In genomic region chr12:65631621-65632111, GRCh38 we compare ENCODE assay signal across 1 cellular context.
TF ChIP-seq lines count a peak whose summit lies in the region.

No MANE protein-coding gene starts in this region.

TF ChIP-seq in HepG2, 621 proteins besides CTCF, POLR2A, EP300 and RAD21 (continued from another document and continues in another):
- TF ChIP-seq RXRB (CRISPR knock-in tag; IDR thresholded peaks at IDR 0.05; ENCODE audit: borderline replicate concordance): peak; percentile 20; the same call in 1 of the 2 replicates
- no peak for TF ChIP-seq FOXP4 (CRISPR knock-in tag; IDR thresholded peaks at IDR 0.05)
- TF ChIP-seq ARID5B (CRISPR knock-in tag; IDR thresholded peaks at IDR 0.05): peak; percentile 79
- TF ChIP-seq BCL6 (CRISPR knock-in tag; IDR thresholded peaks at IDR 0.05): peak; percentile 14; the same call in 1 of the 2 replicates
- TF ChIP-seq LCORL (IDR thresholded peaks at IDR 0.05): peak; percentile 48; the same call in 1 of the 2 replicates
- TF ChIP-seq LCORL (CRISPR knock-in tag; IDR thresholded peaks at IDR 0.05): no peak
- no peak for TF ChIP-seq ZNF12 (CRISPR knock-in tag; IDR thresholded peaks at IDR 0.05)
- TF ChIP-seq PHF21A (CRISPR knock-in tag; IDR thresholded peaks at IDR 0.05): 0 out of 2 replicates have a peak, but pooled peaks have one; percentile 41
- TF ChIP-seq SIX1 (CRISPR knock-in tag; IDR thresholded peaks at IDR 0.05; ENCODE audit: borderline replicate concordance): peak; percentile 34; the same call in 1 of the 2 replicates
- TF ChIP-seq GZF1 (CRISPR knock-in tag; IDR thresholded peaks at IDR 0.05): no peak
- peak; percentile 52; the same call in 1 of the 2 replicates for TF ChIP-seq ZNF644 (CRISPR knock-in tag; IDR thresholded peaks at IDR 0.05; ENCODE audit: low read depth)
- TF ChIP-seq JUN (CRISPR knock-in tag; IDR thresholded peaks at IDR 0.05): peak; percentile 48; the same call in 1 of the 2 replicates
- no peak for TF ChIP-seq LRRFIP1 (CRISPR knock-in tag; conservative IDR thresholded peaks at IDR 0.05)
- no peak for TF ChIP-seq BCL3 (CRISPR knock-in tag; IDR thresholded peaks at IDR 0.05)
- peak; percentile 52; the same call in 1 of the 2 replicates for TF ChIP-seq GATAD2A (CRISPR knock-in tag; IDR thresholded peaks at IDR 0.05)
- peak; percentile 43; the same call in 1 of the 2 replicates for TF ChIP-seq ZGPAT (CRISPR knock-in tag; IDR thresholded peaks at IDR 0.05)
- peak in 1 of 2 experiments; percentile 36; a peak in 1 of 4 replicates for TF ChIP-seq ATF4 (CRISPR knock-in tag; IDR thresholded peaks at IDR 0.05)
- TF ChIP-seq RCOR2 (CRISPR knock-in tag; IDR thresholded peaks at IDR 0.05): 0 out of 2 replicates have a peak, but pooled peaks have one; percentile 38
- TF ChIP-seq FOXP1 (IDR thresholded peaks at IDR 0.05): no peak
- TF ChIP-seq FOXP1 (CRISPR knock-in tag; IDR thresholded peaks at IDR 0.05): peak; percentile 28; the same call in 1 of the 2 replicates
- peak; percentile 56 for TF ChIP-seq FOXA3 (CRISPR knock-in tag; IDR thresholded peaks at IDR 0.05)
- TF ChIP-seq FOXK1 (CRISPR knock-in tag; IDR thresholded peaks at IDR 0.05; ENCODE audit: borderline replicate concordance, low read depth): no peak
- no peak for TF ChIP-seq SOX13 (IDR thresholded peaks at IDR 0.05)
- peak in 1 of 2 experiments; percentile 35; a peak in 1 of 4 replicates for TF ChIP-seq SOX13 (CRISPR knock-in tag; conservative IDR thresholded peaks at IDR 0.05 in 1 of 2, IDR thresholded peaks at IDR 0.05 in 1 of 2)
- TF ChIP-seq FOSL2 (CRISPR knock-in tag; IDR thresholded peaks at IDR 0.05): peak; percentile 98
- no peak for TF ChIP-seq HNF1A (IDR thresholded peaks at IDR 0.05; ENCODE audit: low read depth)
- no peak for TF ChIP-seq HNF1A (CRISPR knock-in tag; IDR thresholded peaks at IDR 0.05; ENCODE audit: borderline replicate concordance)
- no peak for TF ChIP-seq HINFP (CRISPR knock-in tag; IDR thresholded peaks at IDR 0.05; ENCODE audit: low read depth)
- TF ChIP-seq TEAD3 (CRISPR knock-in tag; optimal IDR thresholded peaks at IDR 0.05; ENCODE audit: borderline replicate concordance): peak; percentile 60
- TF ChIP-seq NRL (CRISPR knock-in tag; IDR thresholded peaks at IDR 0.05; ENCODE audit: borderline replicate concordance): no peak
- peak; percentile 47; the same call in 1 of the 2 replicates for TF ChIP-seq JUNB (CRISPR knock-in tag; IDR thresholded peaks at IDR 0.05; ENCODE audit: borderline replicate concordance)
- TF ChIP-seq SOX6 (IDR thresholded peaks at IDR 0.05): no peak
- peak; percentile 59; the same call in 1 of the 2 replicates for TF ChIP-seq SOX6 (CRISPR knock-in tag; IDR thresholded peaks at IDR 0.05)
- peak; percentile 46; the same call in 1 of the 2 replicates for TF ChIP-seq ELF3 (CRISPR knock-in tag; IDR thresholded peaks at IDR 0.05)
- peak; percentile 34; the same call in 1 of the 2 replicates for TF ChIP-seq SAP130 (CRISPR knock-in tag; IDR thresholded peaks at IDR 0.05; ENCODE audit: low read depth)
- TF ChIP-seq ZBTB21 (CRISPR knock-in tag; IDR thresholded peaks at IDR 0.05): peak; percentile 13; the same call in 1 of the 2 replicates
- 0 out of 2 replicates have a peak, but pooled peaks have one; percentile 9 for TF ChIP-seq NCOA2 (CRISPR knock-in tag; IDR thresholded peaks at IDR 0.05)
- no peak for TF ChIP-seq HMGXB4 (CRISPR knock-in tag; IDR thresholded peaks at IDR 0.05; ENCODE audit: borderline replicate concordance in 1 of 2, low read depth in 1 of 2)
- TF ChIP-seq NONO (IDR thresholded peaks at IDR 0.05): no peak
- no peak for TF ChIP-seq NONO (CRISPR knock-in tag; conservative IDR thresholded peaks at IDR 0.05)
- TF ChIP-seq FOSL1 (CRISPR knock-in tag; IDR thresholded peaks at IDR 0.05; ENCODE audit: borderline replicate concordance): peak; percentile 79; the same call in 1 of the 2 replicates
- TF ChIP-seq SOX5 (CRISPR knock-in tag; IDR thresholded peaks at IDR 0.05; ENCODE audit: borderline replicate concordance): peak; percentile 54
